1 cellular context compared by ENCODE assay signal in the genomic region with DNA sequence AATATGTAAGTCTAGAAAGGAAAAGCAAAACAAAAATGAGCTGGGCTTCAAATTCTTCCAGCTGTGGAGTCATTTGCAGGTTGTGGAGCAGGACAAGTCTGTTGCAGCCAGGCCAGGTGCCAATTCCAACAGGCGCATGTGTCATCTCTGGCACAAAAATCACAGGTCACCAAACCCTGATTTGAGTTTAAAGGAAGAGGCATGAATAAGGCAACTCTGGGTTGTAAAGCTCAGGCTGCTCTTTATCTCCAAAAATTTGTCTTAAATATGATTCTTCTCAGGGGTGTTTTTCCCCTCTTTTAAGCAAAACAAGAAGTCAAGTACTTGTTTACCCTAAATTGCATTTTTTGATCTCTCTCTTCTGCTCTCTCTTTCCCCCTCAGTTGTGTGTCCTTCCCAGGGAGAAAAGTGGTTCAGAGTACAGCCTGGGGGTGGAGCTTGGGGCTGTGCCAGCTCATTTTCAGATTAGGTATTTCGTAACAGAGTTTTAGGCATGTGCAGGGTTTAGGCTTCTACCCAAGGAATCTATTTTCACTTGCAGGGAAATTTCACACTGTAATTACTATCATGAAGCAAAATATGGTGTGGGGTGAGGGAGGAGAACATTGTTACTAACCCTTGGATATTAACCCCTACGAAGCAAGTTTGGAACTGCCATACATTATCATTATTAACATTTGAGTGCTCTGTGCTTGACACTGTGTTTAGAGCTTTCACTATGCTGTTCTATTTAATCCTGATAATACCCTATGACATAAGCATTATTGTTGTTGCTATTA.
TF ChIP-seq lines count a peak whose summit lies in the region.

No MANE protein-coding gene starts in this region.

TF ChIP-seq in HepG2, 621 proteins besides CTCF, POLR2A, EP300 and RAD21 (continued from another document and continues in another):
- TF ChIP-seq ZNF318 (CRISPR knock-in tag; IDR thresholded peaks at IDR 0.05) (no peak), ZNF557 (CRISPR knock-in tag; IDR thresholded peaks at IDR 0.05) (no peak), ZMAT3 (CRISPR knock-in tag; conservative IDR thresholded peaks at IDR 0.05) (0 out of 2 replicates have a peak, but pooled peaks have one; percentile 41), ZSCAN22 (CRISPR knock-in tag; IDR thresholded peaks at IDR 0.05) (no peak), SNAI1 (CRISPR knock-in tag; IDR thresholded peaks at IDR 0.05; ENCODE audit: borderline replicate concordance) (peak; percentile 92; the same call in 1 of the 2 replicates), ZNF530 (CRISPR knock-in tag; IDR thresholded peaks at IDR 0.05; ENCODE audit: low read depth) (no peak), ZNF317 (CRISPR knock-in tag; IDR thresholded peaks at IDR 0.05) (no peak), CC2D1A (CRISPR knock-in tag; IDR thresholded peaks at IDR 0.05) (no peak), TOPORS (CRISPR knock-in tag; IDR thresholded peaks at IDR 0.05) (0 out of 2 replicates have a peak, but pooled peaks have one; percentile 42), ZBED4 (CRISPR knock-in tag; IDR thresholded peaks at IDR 0.05; ENCODE audit: borderline replicate concordance) (no peak), HMG20A (CRISPR knock-in tag; IDR thresholded peaks at IDR 0.05; ENCODE audit: borderline replicate concordance) (no peak; the same call in 1 of the 2 replicates), ZNF674 (CRISPR knock-in tag; IDR thresholded peaks at IDR 0.05; ENCODE audit: low read depth) (no peak), HNF4A (CRISPR knock-in tag; IDR thresholded peaks at IDR 0.05) (peak; percentile 93), NFYC (CRISPR knock-in tag; IDR thresholded peaks at IDR 0.05) (no peak), MTA3 (CRISPR knock-in tag; IDR thresholded peaks at IDR 0.05) (no peak), ZNF343 (CRISPR knock-in tag; IDR thresholded peaks at IDR 0.05) (0 out of 2 replicates have a peak, but pooled peaks have one; percentile 34), E2F2 (CRISPR knock-in tag; IDR thresholded peaks at IDR 0.05; ENCODE audit: borderline replicate concordance) (no peak), ZNF44 (CRISPR knock-in tag; IDR thresholded peaks at IDR 0.05) (0 out of 2 replicates have a peak, but pooled peaks have one; percentile 2), ZNF256 (CRISPR knock-in tag; conservative IDR thresholded peaks at IDR 0.05) (no peak), ZNF577 (CRISPR knock-in tag; IDR thresholded peaks at IDR 0.05; ENCODE audit: borderline replicate concordance, low read depth) (no peak), MEF2D (CRISPR knock-in tag; IDR thresholded peaks at IDR 0.05) (peak; percentile 38; the same call in 1 of the 2 replicates)
- TF ChIP-seq, protein P1, sequence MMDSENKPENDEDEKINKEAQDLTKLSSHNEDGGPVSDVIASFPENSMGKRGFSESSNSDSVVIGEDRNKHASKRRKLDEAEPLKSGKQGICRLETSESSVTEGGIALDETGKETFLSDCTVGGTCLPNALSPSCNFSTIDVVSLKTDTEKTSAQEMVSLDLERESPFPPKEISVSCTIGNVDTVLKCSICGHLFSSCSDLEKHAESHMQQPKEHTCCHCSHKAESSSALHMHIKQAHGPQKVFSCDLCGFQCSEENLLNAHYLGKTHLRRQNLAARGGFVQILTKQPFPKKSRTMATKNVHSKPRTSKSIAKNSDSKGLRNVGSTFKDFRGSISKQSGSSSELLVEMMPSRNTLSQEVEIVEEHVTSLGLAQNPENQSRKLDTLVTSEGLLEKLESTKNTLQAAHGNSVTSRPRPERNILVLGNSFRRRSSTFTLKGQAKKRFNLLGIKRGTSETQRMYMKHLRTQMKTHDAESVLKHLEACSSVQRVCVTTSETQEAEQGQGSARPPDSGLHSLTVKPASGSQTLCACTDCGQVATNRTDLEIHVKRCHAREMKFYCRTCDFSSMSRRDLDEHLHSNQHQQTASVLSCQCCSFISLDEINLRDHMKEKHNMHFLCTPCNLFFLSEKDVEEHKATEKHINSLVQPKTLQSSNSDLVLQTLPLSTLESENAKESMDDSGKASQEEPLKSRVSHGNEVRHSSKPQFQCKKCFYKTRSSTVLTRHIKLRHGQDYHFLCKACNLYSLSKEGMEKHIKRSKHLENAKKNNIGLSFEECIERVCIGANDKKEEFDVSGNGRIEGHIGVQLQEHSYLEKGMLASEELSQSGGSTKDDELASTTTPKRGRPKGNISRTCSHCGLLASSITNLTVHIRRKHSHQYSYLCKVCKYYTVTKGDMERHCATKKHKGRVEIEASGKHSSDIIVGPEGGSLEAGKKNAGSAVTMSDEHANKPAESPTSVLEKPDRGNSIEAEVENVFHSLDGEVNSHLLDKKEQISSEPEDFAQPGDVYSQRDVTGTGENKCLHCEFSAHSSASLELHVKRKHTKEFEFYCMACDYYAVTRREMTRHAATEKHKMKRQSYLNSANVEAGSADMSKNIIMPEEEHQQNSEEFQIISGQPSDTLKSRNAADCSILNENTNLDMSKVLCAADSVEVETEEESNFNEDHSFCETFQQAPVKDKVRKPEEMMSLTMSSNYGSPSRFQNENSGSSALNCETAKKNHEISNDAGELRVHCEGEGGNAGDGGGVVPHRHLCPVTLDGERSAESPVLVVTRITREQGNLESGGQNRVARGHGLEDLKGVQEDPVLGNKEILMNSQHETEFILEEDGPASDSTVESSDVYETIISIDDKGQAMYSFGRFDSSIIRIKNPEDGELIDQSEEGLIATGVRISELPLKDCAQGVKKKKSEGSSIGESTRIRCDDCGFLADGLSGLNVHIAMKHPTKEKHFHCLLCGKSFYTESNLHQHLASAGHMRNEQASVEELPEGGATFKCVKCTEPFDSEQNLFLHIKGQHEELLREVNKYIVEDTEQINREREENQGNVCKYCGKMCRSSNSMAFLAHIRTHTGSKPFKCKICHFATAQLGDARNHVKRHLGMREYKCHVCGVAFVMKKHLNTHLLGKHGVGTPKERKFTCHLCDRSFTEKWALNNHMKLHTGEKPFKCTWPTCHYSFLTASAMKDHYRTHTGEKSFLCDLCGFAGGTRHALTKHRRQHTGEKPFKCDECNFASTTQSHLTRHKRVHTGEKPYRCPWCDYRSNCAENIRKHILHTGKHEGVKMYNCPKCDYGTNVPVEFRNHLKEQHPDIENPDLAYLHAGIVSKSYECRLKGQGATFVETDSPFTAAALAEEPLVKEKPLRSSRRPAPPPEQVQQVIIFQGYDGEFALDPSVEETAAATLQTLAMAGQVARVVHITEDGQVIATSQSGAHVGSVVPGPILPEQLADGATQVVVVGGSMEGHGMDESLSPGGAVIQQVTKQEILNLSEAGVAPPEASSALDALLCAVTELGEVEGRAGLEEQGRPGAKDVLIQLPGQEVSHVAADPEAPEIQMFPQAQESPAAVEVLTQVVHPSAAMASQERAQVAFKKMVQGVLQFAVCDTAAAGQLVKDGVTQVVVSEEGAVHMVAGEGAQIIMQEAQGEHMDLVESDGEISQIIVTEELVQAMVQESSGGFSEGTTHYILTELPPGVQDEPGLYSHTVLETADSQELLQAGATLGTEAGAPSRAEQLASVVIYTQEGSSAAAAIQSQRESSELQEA (CRISPR knock-in tag; IDR thresholded peaks at IDR 0.05; ENCODE audit: not compliant biosample characterization) = no peak
- TF ChIP-seq, protein P2, sequence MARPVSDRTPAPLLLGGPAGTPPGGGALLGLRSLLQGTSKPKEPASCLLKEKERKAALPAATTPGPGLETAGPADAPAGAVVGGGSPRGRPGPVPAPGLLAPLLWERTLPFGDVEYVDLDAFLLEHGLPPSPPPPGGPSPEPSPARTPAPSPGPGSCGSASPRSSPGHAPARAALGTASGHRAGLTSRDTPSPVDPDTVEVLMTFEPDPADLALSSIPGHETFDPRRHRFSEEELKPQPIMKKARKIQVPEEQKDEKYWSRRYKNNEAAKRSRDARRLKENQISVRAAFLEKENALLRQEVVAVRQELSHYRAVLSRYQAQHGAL (CRISPR knock-in tag; IDR thresholded peaks at IDR 0.05; ENCODE audit: not compliant biosample characterization) = no peak
